Comparison of ENCODE assay signal across 8 cellular contexts in the genomic region with DNA sequence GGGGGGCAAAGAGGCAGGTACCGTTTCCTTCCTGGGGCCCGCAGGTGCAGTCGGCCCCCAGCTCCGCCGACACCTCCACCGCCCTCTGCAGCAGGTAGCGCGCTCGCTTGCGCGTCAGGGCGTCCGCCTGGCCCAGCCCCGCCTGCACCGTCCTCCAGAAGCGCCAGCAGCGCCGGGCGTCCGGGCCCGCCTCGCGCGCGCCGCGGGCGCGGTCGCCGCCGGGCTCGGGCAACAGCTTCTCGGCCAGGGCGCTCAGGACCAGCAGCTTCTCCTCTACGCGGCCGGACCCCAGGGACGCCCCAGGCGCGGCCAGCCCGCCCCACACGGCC. TPM values are rescaled to one million over a fixed set of nuclear protein-coding genes. Genes with fewer than 3 reads are reported as not detected.
DNase-seq lines count a peak whose midpoint lies in the region; ATAC-seq and TF ChIP-seq lines count a peak whose summit lies in the region.

No MANE protein-coding gene starts in this region.

- no peaks in the 10 kb centered on the region for H3K36me3 Mint-ChIP-seq in activated T-cell treated with anti-CD3 and anti-CD28 coated beads, Interleukin-2, amount 50 U/mL, for 72 hours (ENCODE audit: insufficient read depth in 2 of 2)
- no peaks in the 10 kb centered on the region for H3K36me3 Mint-ChIP-seq in osteocyte (ENCODE audit: unreplicated experiment)

- TF ChIP-seq CTCF in foreskin fibroblast (IDR thresholded peaks at IDR 0.05; ENCODE audit: low read depth, low read length): no peak
- TF ChIP-seq CTCF in osteocyte (IDR thresholded peaks at IDR 0.05): no peak
- no peak for TF ChIP-seq CTCF in transverse colon (IDR thresholded peaks at IDR 0.05)

- H3K4me1 Mint-ChIP-seq in activated T-cell treated with anti-CD3 and anti-CD28 coated beads, Interleukin-2, amount 50 U/mL, for 72 hours (ENCODE audit: low read depth): peaks cover 67% of the 10 kb centered on the region
- peaks cover 21% of the 10 kb centered on the region for H3K4me1 Mint-ChIP-seq in osteocyte (ENCODE audit: unreplicated experiment)

- H3K27me3 ChIP-seq in BLaER1 (no peaks in the 10 kb centered on the region), transverse colon (no peaks in the 10 kb centered on the region)

- H3K9ac ChIP-seq in BLaER1: peak overlapping the region; percentile 95

- peak overlapping the region; percentile 88 for H3K4me3 ChIP-seq in BLaER1
- H3K4me3 ChIP-seq in foreskin fibroblast (ENCODE audit: low read depth in 1 of 2, low read length in 2 of 2): peak overlapping the region; percentile 74 to 75
- peak overlapping the region; percentile 59 to 96 (median 92) for H3K4me3 ChIP-seq in transverse colon

- no peaks in the 10 kb centered on the region for H3K9me3 Mint-ChIP-seq in activated T-cell treated with anti-CD3 and anti-CD28 coated beads, Interleukin-2, amount 50 U/mL, for 72 hours
- H3K9me3 Mint-ChIP-seq in osteocyte (ENCODE audit: unreplicated experiment): no peaks in the 10 kb centered on the region

- peak; percentile 52 for ATAC-seq in HG03342 (IDR thresholded peaks at IDR 0.05; ENCODE audit: unreplicated experiment)
- ATAC-seq in activated T-cell treated with anti-CD3 and anti-CD28 coated beads, Interleukin-2, amount 50 U/mL, for 72 hours (replicated peaks in 1 of 2): peak; percentile 77 to 81

- H3K9me3 ChIP-seq in BLaER1 (no peaks in the 10 kb centered on the region), transverse colon (no peaks in the 10 kb centered on the region)

- H3K4me1 ChIP-seq in BLaER1 (peaks cover 55% of the 10 kb centered on the region), transverse colon (peaks cover 5 to 19% (median 10%) of the 10 kb centered on the region in 4 donors)

- peaks cover 22% of the 10 kb centered on the region; the same call in 1 of the 2 replicates for H4K20me1 ChIP-seq in BLaER1

- H3K27ac Mint-ChIP-seq in activated T-cell treated with anti-CD3 and anti-CD28 coated beads, Interleukin-2, amount 50 U/mL, for 72 hours: no peak overlapping the region
- no peak overlapping the region for H3K27ac Mint-ChIP-seq in osteocyte (ENCODE audit: unreplicated experiment)

- peak; percentile 40 for TF ChIP-seq POLR2A in transverse colon (IDR thresholded peaks at IDR 0.05)

- H3K4me2 ChIP-seq in BLaER1: peak overlapping the region; percentile 92

- peak; percentile 64 for DNase-seq in GM19238 (ENCODE audit: insufficient read length, low spot score)
- DNase-seq in NOMO-1 treated with dmso at 0.1 percent for 144 hours (lab: John Stamatoyannopoulos, UW; ENCODE audit: unreplicated experiment): peak; percentile 12
- peak; percentile 80 to 81 for DNase-seq in activated T-cell treated with anti-CD3 and anti-CD28 coated beads, Interleukin-2, amount 50 U/mL, for 72 hours
- DNase-seq in foreskin fibroblast: peak; percentile 43 to 75
- no peak for DNase-seq in osteocyte (ENCODE audit: extremely low spot score, unreplicated experiment)
- DNase-seq in transverse colon: peak; percentile 81

- H3K27me3 Mint-ChIP-seq in activated T-cell treated with anti-CD3 and anti-CD28 coated beads, Interleukin-2, amount 50 U/mL, for 72 hours (ENCODE audit: low read depth): peaks cover 15% of the 10 kb centered on the region
- peaks cover 22% of the 10 kb centered on the region for H3K27me3 Mint-ChIP-seq in osteocyte (ENCODE audit: unreplicated experiment)

- H3K36me3 ChIP-seq in BLaER1: no peaks in the 10 kb centered on the region
- H3K36me3 ChIP-seq in transverse colon: no peaks in the 10 kb centered on the region

- no peak for TF ChIP-seq EP300 in transverse colon (IDR thresholded peaks at IDR 0.05; ENCODE audit: low read depth)

- peak overlapping the region; percentile 96 for H3K27ac ChIP-seq in BLaER1
- peak overlapping the region; percentile 89 to 99 (median 96) for H3K27ac ChIP-seq in transverse colon

- peak overlapping the region; percentile 74 to 90 for H3K4me3 Mint-ChIP-seq in activated T-cell treated with anti-CD3 and anti-CD28 coated beads, Interleukin-2, amount 50 U/mL, for 72 hours
- H3K4me3 Mint-ChIP-seq in osteocyte (ENCODE audit: unreplicated experiment): peak overlapping the region; percentile 79

- WGBS in transverse colon (ENCODE audit: low coverage in 1 of 2), 2 donors: 1% methylated on average over 38 of the region's 43 CpGs; no CpG with 5 or more reads in 1 of the 2 donors

- intact Hi-C loops in transverse colon (cut with DNase I; ENCODE audit: low total_unique reads): no loop called here

- in situ Hi-C loops in transverse colon (cut with MboI; ENCODE audit: low pct_ligation_motif_present in 1 of 4, low pct_unique_long_range_greater_than_20kb in 1 of 4, low sequenced_read_pairs in 3 of 4): loop anchor here in 2 of 4 donors (10.0 to 25.0 kb wide), 2 partner anchors 934 to 937 kb away; no protein-coding TSS in a partner anchor

RNA-seq across cellular contexts. Expression of gene TARBP1, which starts 0.9 kb away (rescaled TPM):
- 10 to 100 TPM; 49.6 to 63.0 TPM for total RNA-seq in activated T-cell treated with anti-CD3 and anti-CD28 coated beads, Interleukin-2, amount 50 U/mL, for 72 hours
- 19.0 and 21.4 TPM in 2 replicates for total RNA-seq in osteocyte
- total RNA-seq in transverse colon: 10 to 100 TPM; 19.9 to 44.4 (median 27.6) TPM
